In the genomic region with DNA sequence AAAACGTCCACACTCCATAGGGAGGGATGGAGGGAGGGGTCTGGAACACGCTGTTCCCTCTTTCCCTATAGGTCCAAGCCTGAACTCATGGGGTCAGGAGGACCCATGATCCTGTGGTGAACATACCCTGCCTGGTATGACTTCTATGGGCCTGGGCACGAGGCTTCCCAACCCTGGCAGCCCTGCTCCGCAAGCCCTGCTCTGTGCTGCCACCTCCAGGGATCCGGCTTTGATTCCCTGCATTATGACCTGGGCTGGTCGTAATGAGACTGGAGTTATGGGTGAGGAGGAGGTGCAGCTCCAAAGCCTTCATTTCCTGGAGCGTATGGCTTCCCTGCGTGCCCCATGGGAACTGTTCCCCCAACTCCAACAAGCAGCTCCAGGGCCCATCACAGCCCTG, we compare ENCODE assay signal across 10 cellular contexts. TPM values are rescaled to one million over a fixed set of nuclear protein-coding genes. Genes with fewer than 3 reads are reported as not detected.
DNase-seq lines count a peak whose midpoint lies in the region; ATAC-seq and TF ChIP-seq lines count a peak whose summit lies in the region.
"Had no signal": no experiment of that assay in that cellular context is flagged by ENCODE, and none has a peak within 500 bp of the region (broad histone marks: within the 10 kb centered on the region; RNA-seq: fewer than 3 reads in every experiment).

No MANE protein-coding gene starts in this region.

- peak in 1 of 4 donors; percentile 23 for TF ChIP-seq CTCF in right lobe of liver (IDR thresholded peaks at IDR 0.05)

- H3K27me3 Mint-ChIP-seq in activated CD8-positive, alpha-beta memory T cell treated with anti-CD3 and anti-CD28 coated beads, Interleukin-2, amount 10 ng/mL, durations not matched to agents 7 days and 5 days = peaks cover 51% of the 10 kb centered on the region

- no peak overlapping the region for H3K9ac ChIP-seq in adipocyte (ENCODE audit: low read length)

- CTCF ChIA-PET in activated CD8-positive, alpha-beta memory T cell treated with anti-CD3 and anti-CD28 coated beads, Interleukin-2, amount 10 ng/mL, durations not matched to agents 7 days and 5 days (lab: Charles Lee) = no interaction called here

- peaks cover under 1% of the 10 kb centered on the region for H3K4me1 Mint-ChIP-seq in activated CD8-positive, alpha-beta memory T cell treated with anti-CD3 and anti-CD28 coated beads, Interleukin-2, amount 10 ng/mL, durations not matched to agents 7 days and 5 days

- H3K36me3 Mint-ChIP-seq in activated CD8-positive, alpha-beta memory T cell treated with anti-CD3 and anti-CD28 coated beads, Interleukin-2, amount 10 ng/mL, durations not matched to agents 7 days and 5 days = no peaks in the 10 kb centered on the region
- H3K36me3 Mint-ChIP-seq: activated naive CD4-positive, alpha-beta T cell treated with anti-CD3 and anti-CD28 coated beads, Interleukin-2, amount 50 U/mL, for 72 hours had no signal

- peak; percentile 27 to 54 (median 48) for ATAC-seq in right lobe of liver
- no peak for ATAC-seq in activated CD8-positive, alpha-beta memory T cell treated with anti-CD3 and anti-CD28 coated beads, Interleukin-2, amount 10 ng/mL, durations not matched to agents 7 days and 5 days
- ATAC-seq: activated naive CD4-positive, alpha-beta T cell treated with anti-CD3 and anti-CD28 coated beads, Interleukin-2, amount 50 U/mL, for 72 hours had no signal

- peak; percentile 19 for DNase-seq in CD1c-positive myeloid dendritic cell (ENCODE audit: extremely low spot score)
- DNase-seq in HPDE6-E6E7 (ENCODE audit: extremely low spot score) = peak; percentile 48
- DNase-seq in adipocyte (ENCODE audit: low read depth) = peak; percentile 3
- DNase-seq in right lobe of liver = no peak
- DNase-seq in activated CD8-positive, alpha-beta memory T cell treated with anti-CD3 and anti-CD28 coated beads, Interleukin-2, amount 10 ng/mL, durations not matched to agents 7 days and 5 days = no peak
- DNase-seq in stimulated activated CD4-positive, alpha-beta T cell treated with anti-CD3 and anti-CD28 coated beads, Interleukin-1b, Interleukin-23, amount 100 ng/mL, for 48 hours = no peak
- no peak for DNase-seq in NAMALWA (ENCODE audit: low spot score)
- DNase-seq in T1000 (lab: John Stamatoyannopoulos, UW) = no peak
- DNase-seq: SIG-M5 had no signal

- H3K4me3 Mint-ChIP-seq in activated CD8-positive, alpha-beta memory T cell treated with anti-CD3 and anti-CD28 coated beads, Interleukin-2, amount 10 ng/mL, durations not matched to agents 7 days and 5 days = no peak overlapping the region

- no peak overlapping the region for H3K27ac ChIP-seq in right lobe of liver

- H3K4me1 ChIP-seq in adipocyte (ENCODE audit: control insufficient read depth, insufficient read depth, low read length) (no peaks in the 10 kb centered on the region), right lobe of liver (no peaks in the 10 kb centered on the region)

- peaks cover 72% of the 10 kb centered on the region for H3K27me3 ChIP-seq in adipocyte (replicated peaks; ENCODE audit: control insufficient read depth, insufficient read depth, low read length)
- no peaks in the 10 kb centered on the region for H3K27me3 ChIP-seq in right lobe of liver

- no peaks in the 10 kb centered on the region for H3K9me3 ChIP-seq in adipocyte (ENCODE audit: control insufficient read depth, low read length)
- H3K9me3 ChIP-seq in right lobe of liver = no peaks in the 10 kb centered on the region

- H3K4me3 ChIP-seq in adipocyte (ENCODE audit: low read length) = no peak overlapping the region
- no peak overlapping the region for H3K4me3 ChIP-seq in right lobe of liver

- no peak for TF ChIP-seq POLR2A in right lobe of liver (IDR thresholded peaks at IDR 0.05)

- no peaks in the 10 kb centered on the region for H3K36me3 ChIP-seq in adipocyte (ENCODE audit: control insufficient read depth, insufficient read depth, low read length, severe bottlenecking)
- no peaks in the 10 kb centered on the region for H3K36me3 ChIP-seq in right lobe of liver

- no peak overlapping the region for H3K27ac Mint-ChIP-seq in activated CD8-positive, alpha-beta memory T cell treated with anti-CD3 and anti-CD28 coated beads, Interleukin-2, amount 10 ng/mL, durations not matched to agents 7 days and 5 days
- H3K27ac Mint-ChIP-seq: activated naive CD4-positive, alpha-beta T cell treated with anti-CD3 and anti-CD28 coated beads, Interleukin-2, amount 50 U/mL, for 72 hours had no signal

- 3% methylated on average over 8 of the region's 8 CpGs for WGBS in right lobe of liver (ENCODE audit: insufficient coverage, low coverage, low lambda C conversion rate, missing lambda C conversion rate)

- intact Hi-C loops in right lobe of liver (cut with DNase I) = no loop called here

- H3K9me3 Mint-ChIP-seq in activated CD8-positive, alpha-beta memory T cell treated with anti-CD3 and anti-CD28 coated beads, Interleukin-2, amount 10 ng/mL, durations not matched to agents 7 days and 5 days (ENCODE audit: low read depth) = no peaks in the 10 kb centered on the region
- H3K9me3 Mint-ChIP-seq: activated naive CD4-positive, alpha-beta T cell treated with anti-CD3 and anti-CD28 coated beads, Interleukin-2, amount 50 U/mL, for 72 hours had no signal

RNA-seq across cellular contexts. Expression of gene CDH22, which starts 54.9 kb away (rescaled TPM):
- not detected for total RNA-seq in right lobe of liver
- not detected for total RNA-seq in activated CD8-positive, alpha-beta memory T cell treated with anti-CD3 and anti-CD28 coated beads, Interleukin-2, amount 10 ng/mL, durations not matched to agents 7 days and 5 days

Comparison
In these comparisons a context has a peak if more than half of its experiments do, and no peak if none do; other contexts are left out.
1. DNase-seq: peak in CD1c-positive myeloid dendritic cell (single experiment), HPDE6-E6E7 (single experiment) and adipocyte (single experiment); none in right lobe of liver (0 of 3), activated CD8-positive, alpha-beta memory T cell treated with anti-CD3 and anti-CD28 coated beads, Interleukin-2, amount 10 ng/mL, durations not matched to agents 7 days and 5 days (single experiment), stimulated activated CD4-positive, alpha-beta T cell treated with anti-CD3 and anti-CD28 coated beads, Interleukin-1b, Interleukin-23, amount 100 ng/mL, for 48 hours (single experiment), NAMALWA (single experiment) and T1000 (single experiment).